1 cellular context compared by ENCODE assay signal in genomic region chr9:34646211-34647083, GRCh38.
A peak's percentile ranks its signal among the peaks of the same experiment; 100 is the strongest.
TF ChIP-seq lines count a peak whose summit lies in the region.

GALT (plus strand) TSS chr9:34646675; CDS start chr9:34646705, 30 bp downstream.

TF ChIP-seq in HepG2, 621 proteins besides CTCF, POLR2A, EP300 and RAD21 (continued from another document and continues in another):
- peak; percentile 63; the same call in 1 of the 2 replicates for TF ChIP-seq ZNF770 (CRISPR knock-in tag; IDR thresholded peaks at IDR 0.05)
- TF ChIP-seq NFIC (IDR thresholded peaks at IDR 0.05; ENCODE audit: low read length) = no peak
- no peak for TF ChIP-seq LCORL (IDR thresholded peaks at IDR 0.05)
- peak; percentile 82; the same call in 1 of the 2 replicates for TF ChIP-seq LCORL (CRISPR knock-in tag; IDR thresholded peaks at IDR 0.05)
- peak; percentile 54; the same call in 1 of the 2 replicates for TF ChIP-seq TBX3 (IDR thresholded peaks at IDR 0.05; ENCODE audit: borderline replicate concordance)
- peak; percentile 63; the same call in 1 of the 2 replicates for TF ChIP-seq CENPT (CRISPR knock-in tag; IDR thresholded peaks at IDR 0.05; ENCODE audit: low read depth)
- TF ChIP-seq HMG20A (CRISPR knock-in tag; IDR thresholded peaks at IDR 0.05; ENCODE audit: borderline replicate concordance) = peak; percentile 19; the same call in 1 of the 2 replicates
- TF ChIP-seq ZSCAN22 (CRISPR knock-in tag; IDR thresholded peaks at IDR 0.05) = no peak
- peak; percentile 61 for TF ChIP-seq HNF4A (CRISPR knock-in tag; IDR thresholded peaks at IDR 0.05)
- no peak for TF ChIP-seq TP53 (CRISPR knock-in tag; conservative IDR thresholded peaks at IDR 0.05)
- no peak for TF ChIP-seq ZFP37 (CRISPR knock-in tag; IDR thresholded peaks at IDR 0.05; ENCODE audit: borderline replicate concordance)
- no peak for TF ChIP-seq DDIT3 (CRISPR knock-in tag; IDR thresholded peaks at IDR 0.05)
- TF ChIP-seq KAT8 (CRISPR knock-in tag; IDR thresholded peaks at IDR 0.05) = peak; percentile 78
- TF ChIP-seq MYC (CRISPR knock-in tag; IDR thresholded peaks at IDR 0.05; ENCODE audit: borderline replicate concordance) = peak; percentile 72
- peak; percentile 81 for TF ChIP-seq GATAD2A (CRISPR knock-in tag; IDR thresholded peaks at IDR 0.05)
- TF ChIP-seq ZNF530 (CRISPR knock-in tag; IDR thresholded peaks at IDR 0.05; ENCODE audit: low read depth) = peak; percentile 41; the same call in 1 of the 2 replicates
- TF ChIP-seq ZNF430 (CRISPR knock-in tag; IDR thresholded peaks at IDR 0.05) = peak; percentile 33; the same call in 1 of the 2 replicates
- 0 out of 2 replicates have a peak, but pooled peaks have one; percentile 51 for TF ChIP-seq ZXDC (CRISPR knock-in tag; IDR thresholded peaks at IDR 0.05)
- no peak for TF ChIP-seq ZNF510 (CRISPR knock-in tag; IDR thresholded peaks at IDR 0.05; ENCODE audit: low read depth)
- no peak for TF ChIP-seq TMF1 (CRISPR knock-in tag; IDR thresholded peaks at IDR 0.05; ENCODE audit: low read depth)
- no peak; the same call in 1 of the 2 replicates for TF ChIP-seq NAIF1 (CRISPR knock-in tag; IDR thresholded peaks at IDR 0.05; ENCODE audit: borderline replicate concordance)
- TF ChIP-seq POGZ (CRISPR knock-in tag; IDR thresholded peaks at IDR 0.05) = peak; percentile 80
- TF ChIP-seq NR1H2 (CRISPR knock-in tag; IDR thresholded peaks at IDR 0.05; ENCODE audit: borderline replicate concordance, low read depth) = no peak; the same call in 1 of the 2 replicates
- no peak for TF ChIP-seq SCMH1 (CRISPR knock-in tag; IDR thresholded peaks at IDR 0.05; ENCODE audit: borderline replicate concordance)
- no peak for TF ChIP-seq ZNF224 (CRISPR knock-in tag; IDR thresholded peaks at IDR 0.05)
- peak; percentile 70; the same call in 1 of the 2 replicates for TF ChIP-seq ZBED4 (CRISPR knock-in tag; IDR thresholded peaks at IDR 0.05; ENCODE audit: borderline replicate concordance)
- TF ChIP-seq ZBTB33 (CRISPR knock-in tag; IDR thresholded peaks at IDR 0.05) = no peak
- peak; percentile 78 for TF ChIP-seq ZNF589 (CRISPR knock-in tag; conservative IDR thresholded peaks at IDR 0.05)
- no peak for TF ChIP-seq SMARCC2 (IDR thresholded peaks at IDR 0.05)
- TF ChIP-seq FOXK1 (CRISPR knock-in tag; IDR thresholded peaks at IDR 0.05; ENCODE audit: borderline replicate concordance, low read depth) = peak; percentile 57; the same call in 1 of the 2 replicates
- peak; percentile 60; the same call in 1 of the 2 replicates for TF ChIP-seq ZNF646 (CRISPR knock-in tag; IDR thresholded peaks at IDR 0.05)
- no peak for TF ChIP-seq GTF2F1 (IDR thresholded peaks at IDR 0.05; ENCODE audit: low read length)
- TF ChIP-seq ZNF276 (CRISPR knock-in tag; IDR thresholded peaks at IDR 0.05; ENCODE audit: low read depth) = no peak
- TF ChIP-seq EHMT2 (IDR thresholded peaks at IDR 0.05; ENCODE audit: borderline replicate concordance, low read depth, low read length) = no peak
- peak; percentile 63; the same call in 1 of the 2 replicates for TF ChIP-seq ZNF605 (CRISPR knock-in tag; IDR thresholded peaks at IDR 0.05)
- peak; percentile 77; the same call in 1 of the 2 replicates for TF ChIP-seq TBX2 (CRISPR knock-in tag; IDR thresholded peaks at IDR 0.05; ENCODE audit: borderline replicate concordance)
- TF ChIP-seq ZNF335 (CRISPR knock-in tag; IDR thresholded peaks at IDR 0.05) = 0 out of 2 replicates have a peak, but pooled peaks have one; percentile 8
- TF ChIP-seq GFI1 (CRISPR knock-in tag; IDR thresholded peaks at IDR 0.05; ENCODE audit: borderline replicate concordance) = peak; percentile 71; the same call in 1 of the 2 replicates
- peak; percentile 34; the same call in 1 of the 2 replicates for TF ChIP-seq ZNF235 (CRISPR knock-in tag; IDR thresholded peaks at IDR 0.05; ENCODE audit: borderline replicate concordance)
- TF ChIP-seq PREB (CRISPR knock-in tag; IDR thresholded peaks at IDR 0.05) = no peak
- no peak for TF ChIP-seq MZF1 (CRISPR knock-in tag; IDR thresholded peaks at IDR 0.05; ENCODE audit: borderline replicate concordance)
